ENCODE assay signal across 6 cellular contexts in genomic region chr6:31597006-31597405, GRCh38. TPM values are rescaled to one million over a fixed set of nuclear protein-coding genes. Genes with fewer than 3 reads are reported as not detected.
A peak's percentile ranks its signal among the peaks of the same experiment; 100 is the strongest.
DNase-seq lines count a peak whose midpoint lies in the region; ATAC-seq, FAIRE-seq and TF ChIP-seq lines count a peak whose summit lies in the region.

No MANE protein-coding gene starts in this region.

- H3K27me3 ChIP-seq in thoracic aorta (replicated peaks; ENCODE audit: insufficient read depth) (no peaks in the 10 kb centered on the region), gastroesophageal sphincter (no peaks in the 10 kb centered on the region)

- ATAC-seq in thoracic aorta (ENCODE audit: insufficient number of reproducible peaks, low FRiP score, low read depth) (no peak), gastroesophageal sphincter (no peak)

- H3K36me3 ChIP-seq in thoracic aorta: no peaks in the 10 kb centered on the region
- H3K36me3 ChIP-seq in gastroesophageal sphincter: no peaks in the 10 kb centered on the region

- peak; percentile 69 for FAIRE-seq in GM12891 (lab: Jason Lieb, UNC)

- DNase-seq in GM12891 (ENCODE audit: insufficient read length, low spot score): no peak
- DNase-seq in NCI-H748 treated with DMSO at 0.1 percent for 48 hours (lab: John Stamatoyannopoulos, UW): peak; percentile 36
- peak; percentile 58 for DNase-seq in choroid plexus epithelial cell (ENCODE audit: low read depth)
- DNase-seq in thoracic aorta (ENCODE audit: low spot score): no peak
- no peak for DNase-seq in amygdala (lab: John Stamatoyannopoulos, UW)

- no peaks in the 10 kb centered on the region for H3K9me3 ChIP-seq in thoracic aorta
- H3K9me3 ChIP-seq in gastroesophageal sphincter: no peaks in the 10 kb centered on the region

- no peaks in the 10 kb centered on the region for H3K4me1 ChIP-seq in thoracic aorta (ENCODE audit: control insufficient read depth in 1 of 2, low read depth in 2 of 2)
- no peaks in the 10 kb centered on the region for H3K4me1 ChIP-seq in gastroesophageal sphincter

- H3K27ac ChIP-seq in thoracic aorta: no peak overlapping the region
- H3K27ac ChIP-seq in gastroesophageal sphincter: no peak overlapping the region

- no peak for TF ChIP-seq EP300 in gastroesophageal sphincter (IDR thresholded peaks at IDR 0.05)

- peak; percentile 59 for TF ChIP-seq CTCF in choroid plexus epithelial cell (conservative IDR thresholded peaks at IDR 0.05; ENCODE audit: low read depth, low read length)
- peak; percentile 24 for TF ChIP-seq CTCF in thoracic aorta (IDR thresholded peaks at IDR 0.05)
- TF ChIP-seq CTCF in gastroesophageal sphincter (IDR thresholded peaks at IDR 0.05): peak in 2 of 4 experiments; percentile 21 to 25

- WGBS in gastroesophageal sphincter (ENCODE audit: low coverage in 1 of 2), 2 donors: 19 to 28% methylated on average over 2 of the region's 2 CpGs

- H3K4me3 ChIP-seq in choroid plexus epithelial cell (ENCODE audit: low read depth, low read length) (no peak overlapping the region), thoracic aorta (no peak overlapping the region), gastroesophageal sphincter (no peak overlapping the region)

- no peak for TF ChIP-seq POLR2A in GM12891 (IDR thresholded peaks at IDR 0.05; ENCODE audit: low read depth, low read length)
- no peak for TF ChIP-seq POLR2A in gastroesophageal sphincter (IDR thresholded peaks at IDR 0.05)

TF ChIP-seq in GM12891, 5 proteins besides CTCF, POLR2A, EP300 and RAD21:
- TF ChIP-seq POLR2AphosphoS5 (IDR thresholded peaks at IDR 0.05; ENCODE audit: low read depth, low read length) (no peak), SPI1 (IDR thresholded peaks at IDR 0.05; ENCODE audit: low read depth, low read length) (no peak), TAF1 (IDR thresholded peaks at IDR 0.05; ENCODE audit: low read depth, low read length) (no peak), PAX5 (IDR thresholded peaks at IDR 0.05; ENCODE audit: insufficient read depth, low read length, severe bottlenecking) (no peak), POU2F2 (IDR thresholded peaks at IDR 0.05; ENCODE audit: low read depth, low read length) (no peak)

RNA-seq across cellular contexts. Expression of gene NCR3, which starts 4.2 kb away (rescaled TPM):
- 45.4 TPM for polyA plus RNA-seq in GM12891 (2012; ENCODE audit: low read depth, missing spikeins)
- not detected for total RNA-seq in thoracic aorta
- total RNA-seq in gastroesophageal sphincter: not detected

RNA-seq across cellular contexts. Expression of gene LST1, which starts 10.9 kb away (rescaled TPM):
- polyA plus RNA-seq in GM12891 (2012; ENCODE audit: low read depth, missing spikeins): 45.5 TPM
- total RNA-seq in thoracic aorta (10 to 100 TPM in 1 of 2 donors, 1 to 10 TPM in 1; 4.9 to 37.9 TPM), gastroesophageal sphincter (1 to 10 TPM; 1.4 to 7.7 (median 6.9) TPM)

RNA-seq across cellular contexts. Expression of gene LTB, which starts 14.8 kb away (rescaled TPM):
- polyA plus RNA-seq in GM12891 (2012; ENCODE audit: low read depth, missing spikeins): 172 TPM
- total RNA-seq in thoracic aorta (not detected), gastroesophageal sphincter (under 1 TPM in 1 of 4 donors, not detected in 3; 0.57 TPM)

RNA-seq across cellular contexts. Expression of gene AIF1, which starts 18.0 kb away (rescaled TPM):
- 285 TPM for polyA plus RNA-seq in GM12891 (2012; ENCODE audit: low read depth, missing spikeins)
- total RNA-seq in thoracic aorta: 10 to 100 TPM; 21.5 to 39.6 TPM
- 10 to 100 TPM in 3 of 4 donors, 1 to 10 TPM in 1; 5.6 to 46.4 (median 21.3) TPM for total RNA-seq in gastroesophageal sphincter

RNA-seq across cellular contexts. Expression of gene TNF, which starts 21.6 kb away (rescaled TPM):
- polyA plus RNA-seq in GM12891 (2012; ENCODE audit: low read depth, missing spikeins): 36.5 TPM
- total RNA-seq in thoracic aorta (1 to 10 TPM in 1 of 2 donors, under 1 TPM in 1; 0.71 to 3.2 TPM), gastroesophageal sphincter (under 1 TPM in 1 of 4 donors, not detected in 3; 0.81 TPM)

Comparison
In these comparisons a context has a peak if more than half of its experiments do, and no peak if none do; other contexts are left out.
1. DNase-seq: peak in NCI-H748 treated with DMSO at 0.1 percent for 48 hours (single experiment) and choroid plexus epithelial cell (single experiment); none in GM12891 (single experiment), thoracic aorta (single experiment) and amygdala (0 of 56).